Comparison of ENCODE assay signal across 22 cellular contexts in the genomic region with DNA sequence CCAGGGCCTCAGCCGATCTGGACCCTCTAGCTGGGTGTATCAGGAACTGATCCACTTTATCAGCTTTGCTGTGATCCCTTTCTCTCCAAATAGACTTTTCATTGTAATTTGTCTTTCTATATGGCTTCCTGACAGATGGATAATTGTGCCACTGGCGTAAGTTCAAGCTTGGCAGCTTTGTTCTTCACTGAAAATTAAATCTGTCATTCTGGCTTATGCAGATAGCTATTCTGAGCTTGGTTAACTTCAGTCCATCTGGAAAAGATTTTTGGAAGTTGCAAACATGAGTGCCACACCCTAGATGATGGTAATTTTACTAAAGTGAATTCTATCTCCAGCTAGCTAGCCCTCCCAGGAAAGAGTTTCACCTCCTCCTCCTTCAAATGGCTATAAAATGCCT. TPM values are rescaled to one million over a fixed set of nuclear protein-coding genes. Genes with fewer than 3 reads are reported as not detected.
A peak's percentile ranks its signal among the peaks of the same experiment; 100 is the strongest.
DNase-seq lines count a peak whose midpoint lies in the region; ATAC-seq and TF ChIP-seq lines count a peak whose summit lies in the region.
"Had no signal": no experiment of that assay in that cellular context is flagged by ENCODE, and none has a peak within 500 bp of the region (broad histone marks: within the 10 kb centered on the region; RNA-seq: fewer than 3 reads in every experiment).

No MANE protein-coding gene starts in this region.

- no peak overlapping the region for H3K27ac Mint-ChIP-seq in stimulated activated naive B cell treated with anti-CD40 and anti-IgM and Interleukin-4, amounts not matched to agents 10 μg/mL and 1 μg/mL and 100 μg/mL, for 72 hours
- no peak overlapping the region for H3K27ac Mint-ChIP-seq in CD8-positive, alpha-beta T cell
- H3K27ac Mint-ChIP-seq: GM23338, IgD-negative memory B cell had no signal

- no peak overlapping the region for H3K4me3 ChIP-seq in CD8-positive, alpha-beta T cell (ENCODE audit: low read depth, low read length)
- H3K4me3 ChIP-seq: GM23338 had no signal

- H3K4me1 ChIP-seq in CD8-positive, alpha-beta T cell (ENCODE audit: insufficient read depth, low read length) = peaks cover 14% of the 10 kb centered on the region
- H3K4me1 ChIP-seq: BE2C had no signal

- H3K27me3 ChIP-seq in CD8-positive, alpha-beta T cell (ENCODE audit: insufficient read depth, low read length) = no peaks in the 10 kb centered on the region
- H3K27me3 ChIP-seq: BE2C had no signal

- H3K9me3 ChIP-seq in CD8-positive, alpha-beta T cell (ENCODE audit: low read length) = no peaks in the 10 kb centered on the region
- H3K9me3 ChIP-seq: BE2C, SK-N-SH had no signal

- H3K36me3 ChIP-seq in CD8-positive, alpha-beta T cell (ENCODE audit: insufficient read depth, low read length) = no peaks in the 10 kb centered on the region
- H3K36me3 ChIP-seq: BE2C had no signal

- ATAC-seq in stimulated activated naive B cell treated with anti-CD40 and anti-IgM and Interleukin-4, amounts not matched to agents 10 μg/mL and 1 μg/mL and 100 μg/mL, for 72 hours (replicated peaks) = no peak
- ATAC-seq in CD8-positive, alpha-beta T cell = no peak
- ATAC-seq: GM23338 had no signal

- peaks cover 36 to 41% of the 10 kb centered on the region in 2 donors for H3K4me1 Mint-ChIP-seq in stimulated activated naive B cell treated with anti-CD40 and anti-IgM and Interleukin-4, amounts not matched to agents 10 μg/mL and 1 μg/mL and 100 μg/mL, for 72 hours
- H3K4me1 Mint-ChIP-seq in CD8-positive, alpha-beta T cell (ENCODE audit: low read depth) = peaks cover 23% of the 10 kb centered on the region
- H3K4me1 Mint-ChIP-seq: GM23338 had no signal

- no peaks in the 10 kb centered on the region for H3K27me3 Mint-ChIP-seq in stimulated activated naive B cell treated with anti-CD40 and anti-IgM and Interleukin-4, amounts not matched to agents 10 μg/mL and 1 μg/mL and 100 μg/mL, for 72 hours
- H3K27me3 Mint-ChIP-seq in CD8-positive, alpha-beta T cell (ENCODE audit: low read depth) = peaks cover 4% of the 10 kb centered on the region

- POLR2A ChIA-PET in CD8-positive, alpha-beta T cell (lab: Charles Lee) = interaction anchor here (0.6 kb wide), 1 partner anchor 702 kb away, joined by 5 read pairs; no protein-coding TSS in a partner anchor

- H3K4me3 Mint-ChIP-seq in stimulated activated naive B cell treated with anti-CD40 and anti-IgM and Interleukin-4, amounts not matched to agents 10 μg/mL and 1 μg/mL and 100 μg/mL, for 72 hours = no peak overlapping the region
- no peak overlapping the region for H3K4me3 Mint-ChIP-seq in CD8-positive, alpha-beta T cell
- H3K4me3 Mint-ChIP-seq: GM23338 had no signal

- H3K36me3 Mint-ChIP-seq in stimulated activated naive B cell treated with anti-CD40 and anti-IgM and Interleukin-4, amounts not matched to agents 10 μg/mL and 1 μg/mL and 100 μg/mL, for 72 hours = peaks cover 3 to 14% of the 10 kb centered on the region in 2 donors
- H3K36me3 Mint-ChIP-seq in CD8-positive, alpha-beta T cell = no peaks in the 10 kb centered on the region

- CTCF ChIA-PET in CD8-positive, alpha-beta T cell (lab: Charles Lee) = interaction anchor here (4.6 kb wide), 1 partner anchor 11 kb away, joined by 17 read pairs; no protein-coding TSS in a partner anchor

- H3K9me3 Mint-ChIP-seq in stimulated activated naive B cell treated with anti-CD40 and anti-IgM and Interleukin-4, amounts not matched to agents 10 μg/mL and 1 μg/mL and 100 μg/mL, for 72 hours = peaks cover 4 to 16% of the 10 kb centered on the region in 2 donors
- no peaks in the 10 kb centered on the region for H3K9me3 Mint-ChIP-seq in CD8-positive, alpha-beta T cell

- DNase-seq in Ammon's horn (ENCODE audit: low spot score) (peak; percentile 28), NCI-H1694 (lab: John Stamatoyannopoulos, UW) (peak; percentile 65), NCI-H82 (lab: John Stamatoyannopoulos, UW) (peak; percentile 65), middle frontal gyrus (ENCODE audit: extremely low spot score, low spot score) (peak; percentile 46), SHP77 treated with DMSO at 0.1 percent for 48 hours (lab: John Stamatoyannopoulos, UW) (no peak), NCI-H2029 treated with DMSO at 0.1 percent for 48 hours (lab: John Stamatoyannopoulos, UW) (no peak)
- DNase-seq in stimulated activated naive B cell treated with anti-CD40 and anti-IgM and Interleukin-4, amounts not matched to agents 10 μg/mL and 1 μg/mL and 100 μg/mL, for 72 hours = no peak
- no peak for DNase-seq in CD8-positive, alpha-beta T cell
- DNase-seq: BE2C, MV-4-11, NCI-H1105 treated with DMSO at 0.1 percent for 48 hours, NCI-H187 treated with DMSO at 0.1 percent for 48 hours, NCI-H226, NCI-H524 treated with DMSO at 0.1 percent for 48 hours, SIG-M5, SK-N-SH had no signal

- intact Hi-C loops in CD8-positive, alpha-beta T cell (cut with DNase I, micrococcal nuclease) = no loop called here

- TF ChIP-seq CTCF in CD8-positive, alpha-beta T cell (IDR thresholded peaks at IDR 0.05) = no peak

- no peak overlapping the region for H3K27ac ChIP-seq in CD8-positive, alpha-beta T cell (ENCODE audit: low read depth, low read length)
- H3K27ac ChIP-seq: RWPE1 had no signal

RNA-seq across cellular contexts. Expression of gene OR5A2, which starts 8.1 kb away (rescaled TPM):
- total RNA-seq in CD8-positive, alpha-beta T cell = not detected
- total RNA-seq: A172; GM23338; M059J; T-helper 2 cell treated with Interferon-gamma antibody and Interleukin-4, amounts not matched to agents 100 ng/mL and 5 ng/mL, for 36 hours had no signal

RNA-seq across cellular contexts. Expression of gene OR5A1, which starts 18.1 kb away (rescaled TPM):
- not detected for total RNA-seq in CD8-positive, alpha-beta T cell
- total RNA-seq: A172; M059J; T-helper 2 cell treated with Interferon-gamma antibody and Interleukin-4, amounts not matched to agents 100 ng/mL and 5 ng/mL, for 36 hours had no signal

RNA-seq across cellular contexts. Expression of gene OR4D6, which starts 38.6 kb away (rescaled TPM):
- not detected for total RNA-seq in CD8-positive, alpha-beta T cell
- total RNA-seq: A172; GM23338; M059J; T-helper 2 cell treated with Interferon-gamma antibody and Interleukin-4, amounts not matched to agents 100 ng/mL and 5 ng/mL, for 36 hours had no signal

RNA-seq across cellular contexts. Expression of gene OR4D10, which starts 55.0 kb away (rescaled TPM):
- not detected for total RNA-seq in CD8-positive, alpha-beta T cell
- total RNA-seq: A172; GM23338; M059J; T-helper 2 cell treated with Interferon-gamma antibody and Interleukin-4, amounts not matched to agents 100 ng/mL and 5 ng/mL, for 36 hours had no signal

RNA-seq across cellular contexts. Expression of gene OR5AN1, which starts 59.5 kb away (rescaled TPM):
- not detected for total RNA-seq in CD8-positive, alpha-beta T cell
- total RNA-seq: A172; GM23338; M059J; T-helper 2 cell treated with Interferon-gamma antibody and Interleukin-4, amounts not matched to agents 100 ng/mL and 5 ng/mL, for 36 hours had no signal

Comparison
In these comparisons a context has a peak if more than half of its experiments do, and no peak if none do; other contexts are left out.
1. DNase-seq: peak in Ammon's horn (single experiment), NCI-H1694 (single experiment), NCI-H82 (single experiment) and middle frontal gyrus (single experiment); none in stimulated activated naive B cell treated with anti-CD40 and anti-IgM and Interleukin-4, amounts not matched to agents 10 μg/mL and 1 μg/mL and 100 μg/mL, for 72 hours (single experiment), SHP77 treated with DMSO at 0.1 percent for 48 hours (single experiment), NCI-H2029 treated with DMSO at 0.1 percent for 48 hours (single experiment) and CD8-positive, alpha-beta T cell (0 of 7).